Comparison of ENCODE assay signal across 8 cellular contexts in the genomic region with DNA sequence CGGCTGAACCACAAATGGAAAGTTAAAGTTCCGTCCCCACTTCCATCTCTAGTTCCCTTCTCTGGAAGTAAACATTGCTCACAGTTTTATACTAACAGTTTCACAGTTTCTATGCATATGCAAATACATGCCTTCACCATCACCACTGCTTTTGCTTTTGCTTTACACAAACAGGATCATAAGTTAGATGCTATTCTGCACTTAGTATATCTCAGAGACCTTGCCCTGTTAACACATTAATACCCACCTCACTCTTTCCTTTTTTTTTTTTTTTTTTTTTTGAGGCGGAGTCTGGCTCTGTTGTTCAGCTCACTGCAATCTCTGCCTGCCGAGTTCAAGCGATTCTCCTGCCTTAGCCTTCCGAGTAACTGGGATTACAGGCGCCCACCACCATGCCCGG. TPM values are rescaled to one million over a fixed set of nuclear protein-coding genes. Genes with fewer than 3 reads are reported as not detected.
DNase-seq lines count a peak whose midpoint lies in the region; ATAC-seq, FAIRE-seq and TF ChIP-seq lines count a peak whose summit lies in the region.

No MANE protein-coding gene starts in this region.

- H3K4me3 ChIP-seq in DOHH2 (ENCODE audit: low read length) = peak overlapping the region; percentile 97
- no peak overlapping the region for H3K4me3 ChIP-seq in KMS-11 (IDR thresholded peaks at IDR 0.05; ENCODE audit: insufficient read depth, low read depth, low read length)
- peak overlapping the region; percentile 98 for H3K4me3 ChIP-seq in choroid plexus epithelial cell (ENCODE audit: low read depth, low read length)
- peak overlapping the region; percentile 67 for H3K4me3 ChIP-seq in mucosa of stomach (ENCODE audit: low read length)

- H3K4me2 ChIP-seq in DOHH2 (ENCODE audit: low read length) = peak overlapping the region; percentile 87
- H3K4me2 ChIP-seq in KMS-11 = peak overlapping the region; percentile 91

- DNase-seq in choroid plexus epithelial cell (ENCODE audit: low read depth) = peak; percentile 42
- DNase-seq in omental fat pad (ENCODE audit: low spot score) = no peak
- DNase-seq in HTR-8/SVneo (ENCODE audit: insufficient read length, low spot score) = no peak
- no peak for DNase-seq in NCI-H146 treated with DMSO at 0.1 percent for 48 hours (lab: John Stamatoyannopoulos, UW; ENCODE audit: unreplicated experiment)

- H3K27ac ChIP-seq in DOHH2 (ENCODE audit: low read depth, low read length) = peak overlapping the region; percentile 77
- peak overlapping the region; percentile 55; the same call in 1 of the 2 replicates for H3K27ac ChIP-seq in KMS-11

- no peaks in the 10 kb centered on the region for H3K9me2 ChIP-seq in DOHH2 (replicated peaks; ENCODE audit: control insufficient read depth, low read length)

- H3K27me3 ChIP-seq in DOHH2 (ENCODE audit: control insufficient read depth, low read length) = no peaks in the 10 kb centered on the region
- H3K27me3 ChIP-seq in KMS-11 (ENCODE audit: insufficient read depth, low read depth) = no peaks in the 10 kb centered on the region
- H3K27me3 ChIP-seq in mucosa of stomach (ENCODE audit: control insufficient read depth, insufficient read depth, low read length) = no peaks in the 10 kb centered on the region

- H3K36me3 ChIP-seq in DOHH2 (ENCODE audit: control insufficient read depth, low read length) (peaks cover 13% of the 10 kb centered on the region), KMS-11 (ENCODE audit: insufficient read depth) (no peaks in the 10 kb centered on the region), mucosa of stomach (ENCODE audit: control insufficient read depth, insufficient read depth, low read length) (no peaks in the 10 kb centered on the region)

- peaks cover 33% of the 10 kb centered on the region for H3K4me1 ChIP-seq in DOHH2 (ENCODE audit: control insufficient read depth, low read length)
- peaks cover 22% of the 10 kb centered on the region for H3K4me1 ChIP-seq in KMS-11 (ENCODE audit: low read depth, poor library complexity, severe bottlenecking)
- H3K4me1 ChIP-seq in mucosa of stomach (ENCODE audit: control insufficient read depth, insufficient read depth, low read length) = peaks cover 42% of the 10 kb centered on the region

- H3K79me2 ChIP-seq in DOHH2 (ENCODE audit: control insufficient read depth, low read length) (peaks cover 19% of the 10 kb centered on the region), KMS-11 (ENCODE audit: insufficient read depth, low read depth) (no peaks in the 10 kb centered on the region; the same call in 1 of the 2 replicates)

- H3F3A ChIP-seq in DOHH2 (ENCODE audit: control insufficient read depth, insufficient read depth) = peaks cover 13% of the 10 kb centered on the region

- H4K20me1 ChIP-seq in DOHH2 (ENCODE audit: control insufficient read depth, insufficient read depth, low read depth, low read length) = no peaks in the 10 kb centered on the region
- no peaks in the 10 kb centered on the region for H4K20me1 ChIP-seq in KMS-11 (ENCODE audit: insufficient read depth)

- TF ChIP-seq CTCF in DOHH2 (IDR thresholded peaks at IDR 0.05; ENCODE audit: low read depth, low read length, poor library complexity, severe bottlenecking) = no peak
- no peak for TF ChIP-seq CTCF in KMS-11 (conservative IDR thresholded peaks at IDR 0.05; ENCODE audit: low read depth, low read length)
- no peak for TF ChIP-seq CTCF in choroid plexus epithelial cell (conservative IDR thresholded peaks at IDR 0.05; ENCODE audit: low read depth, low read length)
- no peak for TF ChIP-seq CTCF in omental fat pad (IDR thresholded peaks at IDR 0.05)

- H2AFZ ChIP-seq in KMS-11 (ENCODE audit: low read depth) = peak overlapping the region; percentile 90; the same call in 1 of the 2 replicates

- H3K9ac ChIP-seq in KMS-11 = peak overlapping the region; percentile 50; the same call in 1 of the 2 replicates
- peak overlapping the region; percentile 92 for H3K9ac ChIP-seq in mucosa of stomach (ENCODE audit: low read length)

- no peak for FAIRE-seq in HTR-8/SVneo (lab: Jason Lieb, UNC)

- ATAC-seq in GM21423 (IDR thresholded peaks at IDR 0.05; ENCODE audit: unreplicated experiment) = peak; percentile 57
- ATAC-seq in omental fat pad (ENCODE audit: low FRiP score) = no peak

- H3K9me3 ChIP-seq in DOHH2 (ENCODE audit: control insufficient read depth, insufficient read depth, low read length) (no peaks in the 10 kb centered on the region), mucosa of stomach (ENCODE audit: control insufficient read depth, low read length) (no peaks in the 10 kb centered on the region)

RNA-seq across cellular contexts. Expression of a gene that starts 0.9 kb away (rescaled TPM):
- total RNA-seq in omental fat pad = 10 to 100 TPM; 22.9 to 38.8 (median 27.8) TPM

RNA-seq across cellular contexts. Expression of a gene that starts 23.5 kb away (rescaled TPM):
- 1 to 10 TPM in 1 of 4 donors, under 1 TPM in 3; 0.12 to 2.0 (median 0.39) TPM for total RNA-seq in omental fat pad

RNA-seq across cellular contexts. Expression of a gene that starts 42.2 kb away (rescaled TPM):
- 10 to 100 TPM; 30.9 to 55.1 (median 53.4) TPM for total RNA-seq in omental fat pad

RNA-seq across cellular contexts. Expression of a gene that starts 42.6 kb away (rescaled TPM):
- 100 to 1,000 TPM; 110 to 146 (median 131) TPM for total RNA-seq in omental fat pad

RNA-seq across cellular contexts. Expression of a gene that starts 48.8 kb away (rescaled TPM):
- total RNA-seq in omental fat pad = 10 to 100 TPM; 20.4 to 24.4 (median 22.5) TPM
